ENCODE assay signal across 15 cellular contexts in genomic region chr22:39238124-39238466, GRCh38. TPM values are rescaled to one million over a fixed set of nuclear protein-coding genes. Genes with fewer than 3 reads are reported as not detected.
DNase-seq lines count a peak whose midpoint lies in the region; ATAC-seq and TF ChIP-seq lines count a peak whose summit lies in the region.
"Had no signal": no experiment of that assay in that cellular context is flagged by ENCODE, and none has a peak within 500 bp of the region (broad histone marks: within the 10 kb centered on the region; RNA-seq: fewer than 3 reads in every experiment).

No MANE protein-coding gene starts in this region.

- H3K4me2 ChIP-seq in mesenchymal stem cell (ENCODE audit: low read length, poor library complexity, severe bottlenecking): no peak overlapping the region

- intact Hi-C loops in A673 (cut with micrococcal nuclease; ENCODE audit: unreplicated experiment): no loop called here

- no peaks in the 10 kb centered on the region for H3K9me3 ChIP-seq in CD8-positive, alpha-beta memory T cell (ENCODE audit: low read length)
- no peaks in the 10 kb centered on the region for H3K9me3 ChIP-seq in mesenchymal stem cell (ENCODE audit: control insufficient read depth, low read length)
- no peaks in the 10 kb centered on the region for H3K9me3 ChIP-seq in A673 (ENCODE audit: low read depth, low read length, poor library complexity, severe bottlenecking)

- no peak overlapping the region for H3K4me3 ChIP-seq in CD8-positive, alpha-beta memory T cell (ENCODE audit: low read length)
- H3K4me3 ChIP-seq in mesenchymal stem cell (ENCODE audit: insufficient read depth in 1 of 2, low read depth in 1 of 2, low read length in 2 of 2) (no peak overlapping the region), A673 (ENCODE audit: low read depth, low read length, poor library complexity, severe bottlenecking) (no peak overlapping the region)
- H3K4me3 ChIP-seq: GM23248 had no signal

- no peak overlapping the region for H3K18ac ChIP-seq in mesenchymal stem cell (ENCODE audit: low read depth in 1 of 2, low read length in 2 of 2)

- no peak overlapping the region for H2BK120ac ChIP-seq in mesenchymal stem cell (ENCODE audit: low read depth, low read length)

- H3K23ac ChIP-seq in mesenchymal stem cell (ENCODE audit: low read length in 2 of 2): no peak overlapping the region

- H3K27me3 Mint-ChIP-seq in CD8-positive, alpha-beta memory T cell: peaks cover 0 to 6% of the 10 kb centered on the region in 2 donors
- H3K27me3 Mint-ChIP-seq in activated T-helper 17 cell treated with anti-CD3 and anti-CD28 coated beads, Interleukin-2, amount 50 U/mL, for 72 hours: peaks cover 21% of the 10 kb centered on the region

- peak overlapping the region; percentile 10 for H4K8ac ChIP-seq in mesenchymal stem cell (ENCODE audit: low read length)

- H3K4ac ChIP-seq in mesenchymal stem cell (ENCODE audit: low read depth in 1 of 2, low read length in 2 of 2): no peak overlapping the region

- CTCF ChIA-PET in CD8-positive, alpha-beta memory T cell (lab: Charles Lee): interaction anchor here (2.8 kb wide), 1 partner anchor 67 kb away, joined by 13 read pairs; no protein-coding TSS in a partner anchor
- CTCF ChIA-PET in A673 (lab: Charles Lee): no interaction called here

- peak overlapping the region in 4 of 7 donors; percentile 20 to 73 (median 62) for H3K4me3 Mint-ChIP-seq in CD8-positive, alpha-beta memory T cell
- peak overlapping the region; percentile 91 for H3K4me3 Mint-ChIP-seq in activated T-helper 17 cell treated with anti-CD3 and anti-CD28 coated beads, Interleukin-2, amount 50 U/mL, for 72 hours
- H3K4me3 Mint-ChIP-seq: activated naive CD4-positive, alpha-beta T cell treated with anti-CD3 and anti-CD28 coated beads, Interleukin-2, amount 10 ng/mL, durations not matched to agents 7 days and 5 days had no signal

- no peak overlapping the region for H2AK5ac ChIP-seq in mesenchymal stem cell (ENCODE audit: low read length, severe bottlenecking)

- H3K27ac Mint-ChIP-seq in CD8-positive, alpha-beta memory T cell: peak overlapping the region in 4 of 8 donors; percentile 66 to 92 (median 76)
- H3K27ac Mint-ChIP-seq in activated T-helper 17 cell treated with anti-CD3 and anti-CD28 coated beads, Interleukin-2, amount 50 U/mL, for 72 hours: no peak overlapping the region
- H3K27ac Mint-ChIP-seq: activated naive CD4-positive, alpha-beta T cell treated with anti-CD3 and anti-CD28 coated beads, Interleukin-2, amount 10 ng/mL, durations not matched to agents 7 days and 5 days had no signal

- no peak for DNase-seq in CD8-positive, alpha-beta memory T cell
- DNase-seq in mesenchymal stem cell (no peak), A673 (ENCODE audit: low spot score) (no peak)
- DNase-seq: activated CD8-positive, alpha-beta memory T cell treated with anti-CD3 and anti-CD28 coated beads for 24 hours; DND-41; effector CD4-positive, alpha-beta T cell; GM23248; NCI-H1092 treated with DMSO at 0.1 percent for 48 hours; NCI-H2029 treated with DMSO at 0.1 percent for 48 hours; NCI-H446 had no signal

- BruUV-seq in A673 (replicated peaks; lab: Mats Ljungman, UMichigan): no TSS peak

- H3K4me1 Mint-ChIP-seq in CD8-positive, alpha-beta memory T cell: peaks cover 56 to 82% (median 58%) of the 10 kb centered on the region in 3 donors
- peaks cover 35% of the 10 kb centered on the region for H3K4me1 Mint-ChIP-seq in activated T-helper 17 cell treated with anti-CD3 and anti-CD28 coated beads, Interleukin-2, amount 50 U/mL, for 72 hours

- peaks cover 0 to 1% (median 0%) of the 10 kb centered on the region in 5 donors for H3K9me3 Mint-ChIP-seq in CD8-positive, alpha-beta memory T cell
- H3K9me3 Mint-ChIP-seq in activated T-helper 17 cell treated with anti-CD3 and anti-CD28 coated beads, Interleukin-2, amount 50 U/mL, for 72 hours: no peaks in the 10 kb centered on the region
- H3K9me3 Mint-ChIP-seq: activated naive CD4-positive, alpha-beta T cell treated with anti-CD3 and anti-CD28 coated beads, Interleukin-2, amount 10 ng/mL, durations not matched to agents 7 days and 5 days had no signal

- ATAC-seq in activated T-helper 17 cell treated with anti-CD3 and anti-CD28 coated beads, Interleukin-2, amount 50 U/mL, for 72 hours (replicated peaks): no peak
- ATAC-seq in HG02884 (IDR thresholded peaks at IDR 0.05; ENCODE audit: unreplicated experiment) (no peak), HG02610 (IDR thresholded peaks at IDR 0.05; ENCODE audit: unreplicated experiment) (no peak)

- H3K27me3 ChIP-seq in CD8-positive, alpha-beta memory T cell (ENCODE audit: insufficient read depth, low read length, poor library complexity, severe bottlenecking): no peaks in the 10 kb centered on the region
- H3K27me3 ChIP-seq in mesenchymal stem cell (ENCODE audit: control insufficient read depth in 1 of 2, insufficient read depth in 1 of 2, low read length in 2 of 2) (peaks cover 0 to 83% of the 10 kb centered on the region in 2 experiments), A673 (replicated peaks; ENCODE audit: insufficient read depth, low read depth, low read length, poor library complexity) (peaks cover 17% of the 10 kb centered on the region)

- H2BK15ac ChIP-seq in mesenchymal stem cell (ENCODE audit: low read depth, poor library complexity, severe bottlenecking): peak overlapping the region; percentile 71

- H2AFZ ChIP-seq in mesenchymal stem cell (ENCODE audit: low read depth, low read length): no peak overlapping the region
- H2AFZ ChIP-seq: GM23248 had no signal

- H3K4me1 ChIP-seq in CD8-positive, alpha-beta memory T cell (ENCODE audit: insufficient read depth, low read length): peaks cover 69% of the 10 kb centered on the region
- H3K4me1 ChIP-seq in mesenchymal stem cell (ENCODE audit: control insufficient read depth, insufficient read depth, low read depth, low read length): peaks cover 69% of the 10 kb centered on the region
- H3K4me1 ChIP-seq in A673 (ENCODE audit: insufficient read depth, low read length, poor library complexity, severe bottlenecking): peaks cover 17% of the 10 kb centered on the region

- POLR2A ChIA-PET in CD8-positive, alpha-beta memory T cell (lab: Charles Lee): interaction anchor here (1.4 to 1.8 kb wide), 2 partner anchors 64 to 81 kb away, joined by 4 read pairs; partner anchors contain the start of gene RPL3
- POLR2A ChIA-PET in A673 (lab: Charles Lee; ENCODE audit: low non-redundant PET): no interaction called here

- H3K36me3 ChIP-seq in CD8-positive, alpha-beta memory T cell (ENCODE audit: insufficient read depth, low read length): no peaks in the 10 kb centered on the region
- peaks cover 0 to 62% of the 10 kb centered on the region in 2 experiments for H3K36me3 ChIP-seq in mesenchymal stem cell (ENCODE audit: control insufficient read depth in 1 of 2, insufficient read depth in 2 of 2, low read depth in 1 of 2, low read length in 2 of 2)
- H3K36me3 ChIP-seq in A673 (ENCODE audit: insufficient read depth, low read length, poor library complexity, severe bottlenecking): no peaks in the 10 kb centered on the region

- peaks cover 27% of the 10 kb centered on the region for H3K79me1 ChIP-seq in mesenchymal stem cell (replicated peaks; ENCODE audit: low read length, poor library complexity, severe bottlenecking)

- peaks cover 0 to 22% (median 4%) of the 10 kb centered on the region in 3 donors for H3K36me3 Mint-ChIP-seq in CD8-positive, alpha-beta memory T cell
- H3K36me3 Mint-ChIP-seq in activated T-helper 17 cell treated with anti-CD3 and anti-CD28 coated beads, Interleukin-2, amount 50 U/mL, for 72 hours (ENCODE audit: low read depth): peaks cover 15% of the 10 kb centered on the region
- H3K36me3 Mint-ChIP-seq: activated naive CD4-positive, alpha-beta T cell treated with anti-CD3 and anti-CD28 coated beads, Interleukin-2, amount 10 ng/mL, durations not matched to agents 7 days and 5 days had no signal

- H2BK12ac ChIP-seq in mesenchymal stem cell (ENCODE audit: low read length in 2 of 2): no peak overlapping the region

- TF ChIP-seq CTCF in A673 (conservative IDR thresholded peaks at IDR 0.05; ENCODE audit: low read depth, low read length): no peak

- no peak overlapping the region for H3K9ac ChIP-seq in mesenchymal stem cell (ENCODE audit: low read length)
- H3K9ac ChIP-seq: GM23248 had no signal

- no peak overlapping the region for H4K91ac ChIP-seq in mesenchymal stem cell (ENCODE audit: low read length)

- H3K14ac ChIP-seq in mesenchymal stem cell (ENCODE audit: low read length in 2 of 2): no peak overlapping the region

- 87% methylated on average over 4 of the region's 4 CpGs for WGBS in mesenchymal stem cell

- no peak overlapping the region for H3K27ac ChIP-seq in CD8-positive, alpha-beta memory T cell (ENCODE audit: low read depth, low read length)
- H3K27ac ChIP-seq in mesenchymal stem cell (ENCODE audit: low read length, poor library complexity, severe bottlenecking) (no peak overlapping the region), temporal lobe (ENCODE audit: low read depth, low read length) (peak overlapping the region; percentile 50), A673 (ENCODE audit: low read depth, low read length, poor library complexity, severe bottlenecking) (no peak overlapping the region)
- H3K27ac ChIP-seq: GM23248 had no signal

- no peak overlapping the region for H2BK5ac ChIP-seq in mesenchymal stem cell (ENCODE audit: low read depth, low read length, poor library complexity, severe bottlenecking)

RNA-seq across cellular contexts. Expression of gene PDGFB, which starts 6.7 kb away (rescaled TPM):
- total RNA-seq in CD8-positive, alpha-beta memory T cell: 1 to 10 TPM; 2.3 to 3.0 TPM
- polyA plus RNA-seq in CD8-positive, alpha-beta memory T cell: 18.2 TPM
- total RNA-seq in activated T-helper 17 cell treated with anti-CD3 and anti-CD28 coated beads, Interleukin-2, amount 50 U/mL, for 72 hours: 10 to 100 TPM in 1 of 2 donors, 1 to 10 TPM in 1; 5.2 to 11.3 TPM
- 3.4 TPM for polyA plus RNA-seq in mesenchymal stem cell (2013, experiment 1 of 2)
- 3.6 TPM for polyA plus RNA-seq in mesenchymal stem cell (2013, experiment 2 of 2)
- 4.4 TPM for total RNA-seq in temporal lobe
- total RNA-seq in A673 (2021): 0.09 and 0.13 TPM in 2 replicates
- total RNA-seq: GM23248 had no signal
